1 cellular context compared by ENCODE assay signal in the genomic region with DNA sequence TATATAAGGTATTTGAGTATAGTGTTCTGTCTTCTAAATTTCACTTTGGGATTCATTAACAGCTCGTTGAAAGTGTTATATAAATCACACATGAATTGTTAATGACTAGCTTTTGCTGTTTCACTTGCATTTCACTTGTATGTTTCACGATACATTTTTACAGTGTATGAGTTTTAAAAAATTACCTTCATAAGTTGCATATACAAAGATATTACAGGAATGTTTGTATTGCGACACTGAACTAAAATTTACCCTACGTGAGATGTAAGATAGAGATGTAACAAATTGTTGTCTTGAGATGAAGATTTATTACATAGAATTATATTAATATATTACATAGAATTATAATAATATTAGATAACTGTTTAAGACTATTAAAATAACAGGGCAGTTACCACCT.
TF ChIP-seq lines count a peak whose summit lies in the region.

No MANE protein-coding gene starts in this region.

TF ChIP-seq in A549, 52 proteins besides CTCF, POLR2A, EP300 and RAD21 (continued from another document):
- TF ChIP-seq, protein P1, sequence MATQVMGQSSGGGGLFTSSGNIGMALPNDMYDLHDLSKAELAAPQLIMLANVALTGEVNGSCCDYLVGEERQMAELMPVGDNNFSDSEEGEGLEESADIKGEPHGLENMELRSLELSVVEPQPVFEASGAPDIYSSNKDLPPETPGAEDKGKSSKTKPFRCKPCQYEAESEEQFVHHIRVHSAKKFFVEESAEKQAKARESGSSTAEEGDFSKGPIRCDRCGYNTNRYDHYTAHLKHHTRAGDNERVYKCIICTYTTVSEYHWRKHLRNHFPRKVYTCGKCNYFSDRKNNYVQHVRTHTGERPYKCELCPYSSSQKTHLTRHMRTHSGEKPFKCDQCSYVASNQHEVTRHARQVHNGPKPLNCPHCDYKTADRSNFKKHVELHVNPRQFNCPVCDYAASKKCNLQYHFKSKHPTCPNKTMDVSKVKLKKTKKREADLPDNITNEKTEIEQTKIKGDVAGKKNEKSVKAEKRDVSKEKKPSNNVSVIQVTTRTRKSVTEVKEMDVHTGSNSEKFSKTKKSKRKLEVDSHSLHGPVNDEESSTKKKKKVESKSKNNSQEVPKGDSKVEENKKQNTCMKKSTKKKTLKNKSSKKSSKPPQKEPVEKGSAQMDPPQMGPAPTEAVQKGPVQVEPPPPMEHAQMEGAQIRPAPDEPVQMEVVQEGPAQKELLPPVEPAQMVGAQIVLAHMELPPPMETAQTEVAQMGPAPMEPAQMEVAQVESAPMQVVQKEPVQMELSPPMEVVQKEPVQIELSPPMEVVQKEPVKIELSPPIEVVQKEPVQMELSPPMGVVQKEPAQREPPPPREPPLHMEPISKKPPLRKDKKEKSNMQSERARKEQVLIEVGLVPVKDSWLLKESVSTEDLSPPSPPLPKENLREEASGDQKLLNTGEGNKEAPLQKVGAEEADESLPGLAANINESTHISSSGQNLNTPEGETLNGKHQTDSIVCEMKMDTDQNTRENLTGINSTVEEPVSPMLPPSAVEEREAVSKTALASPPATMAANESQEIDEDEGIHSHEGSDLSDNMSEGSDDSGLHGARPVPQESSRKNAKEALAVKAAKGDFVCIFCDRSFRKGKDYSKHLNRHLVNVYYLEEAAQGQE (IDR thresholded peaks at IDR 0.05) = no peak
TF ChIP-seq in A549: peak in this region for 0.
